ENCODE assay signal across 3 cellular contexts in the genomic region with DNA sequence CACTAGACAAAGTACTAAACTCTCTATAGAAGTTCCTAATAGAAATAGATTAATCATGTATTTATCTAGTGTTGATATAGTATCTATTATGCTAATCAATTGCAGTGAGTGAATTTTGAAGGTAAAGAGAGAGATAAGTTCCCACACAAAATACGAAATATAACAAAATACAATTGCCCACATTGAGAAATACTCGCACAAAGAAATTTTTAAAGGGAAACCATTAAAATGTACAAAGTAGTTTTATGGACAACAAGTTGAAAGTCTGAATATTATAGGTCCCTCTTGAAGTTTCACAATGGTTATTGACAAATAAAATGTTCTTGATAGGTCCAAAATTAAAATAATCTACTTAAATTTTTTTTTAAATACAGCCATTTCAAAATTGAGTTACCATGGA.
TF ChIP-seq lines count a peak whose summit lies in the region.

No MANE protein-coding gene starts in this region.

TF ChIP-seq in HepG2, 621 proteins besides CTCF, POLR2A, EP300 and RAD21:
- no peak for TF ChIP-seq ZFP62 (CRISPR knock-in tag; IDR thresholded peaks at IDR 0.05)
- peak; percentile 38; the same call in 1 of the 2 replicates for TF ChIP-seq CEBPB (IDR thresholded peaks at IDR 0.05; ENCODE audit: borderline replicate concordance, low read depth, low read length)

TF ChIP-seq in IMR-90, 13 proteins besides CTCF, POLR2A, EP300 and RAD21:
- TF ChIP-seq CEBPB (IDR thresholded peaks at IDR 0.05; ENCODE audit: low read depth, low read length) = peak; percentile 53; the same call in 1 of the 2 replicates
- TF ChIP-seq, protein P1, sequence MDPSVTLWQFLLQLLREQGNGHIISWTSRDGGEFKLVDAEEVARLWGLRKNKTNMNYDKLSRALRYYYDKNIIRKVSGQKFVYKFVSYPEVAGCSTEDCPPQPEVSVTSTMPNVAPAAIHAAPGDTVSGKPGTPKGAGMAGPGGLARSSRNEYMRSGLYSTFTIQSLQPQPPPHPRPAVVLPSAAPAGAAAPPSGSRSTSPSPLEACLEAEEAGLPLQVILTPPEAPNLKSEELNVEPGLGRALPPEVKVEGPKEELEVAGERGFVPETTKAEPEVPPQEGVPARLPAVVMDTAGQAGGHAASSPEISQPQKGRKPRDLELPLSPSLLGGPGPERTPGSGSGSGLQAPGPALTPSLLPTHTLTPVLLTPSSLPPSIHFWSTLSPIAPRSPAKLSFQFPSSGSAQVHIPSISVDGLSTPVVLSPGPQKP (IDR thresholded peaks at IDR 0.05; ENCODE audit: borderline replicate concordance, low read depth, low read length) = no peak
TF ChIP-seq in IMR-90: peak in this region for 1.

TF ChIP-seq in H1, 55 proteins besides CTCF, POLR2A, EP300 and RAD21:
- TF ChIP-seq YY1 (IDR thresholded peaks at IDR 0.05; ENCODE audit: low read depth, low read length) (no peak), CEBPB (IDR thresholded peaks at IDR 0.05; ENCODE audit: low read depth, low read length) (peak; percentile 58; the same call in 1 of the 2 replicates)
